15 cellular contexts compared by ENCODE assay signal in genomic region chr9:86557063-86557766, GRCh38.
DNase-seq lines count a peak whose midpoint lies in the region; ATAC-seq, FAIRE-seq and TF ChIP-seq lines count a peak whose summit lies in the region.
"Had no signal": no experiment of that assay in that cellular context is flagged by ENCODE, and none has a peak within 500 bp of the region (broad histone marks: within the 10 kb centered on the region; RNA-seq: fewer than 3 reads in every experiment).

No MANE protein-coding gene starts in this region.

- no peak overlapping the region for H2AFZ ChIP-seq in mesenchymal stem cell (ENCODE audit: low read depth, low read length)

- no peaks in the 10 kb centered on the region for H3K36me3 ChIP-seq in bronchial epithelial cell (ENCODE audit: control insufficient read depth, insufficient read depth, low read length)
- H3K36me3 ChIP-seq in mesenchymal stem cell (ENCODE audit: control insufficient read depth in 1 of 2, insufficient read depth in 2 of 2, low read depth in 1 of 2, low read length in 2 of 2), result no peaks in the 10 kb centered on the region
- H3K36me3 ChIP-seq in suprapubic skin, result no peaks in the 10 kb centered on the region
- H3K36me3 ChIP-seq: cardiac muscle cell had no signal

- H3K9me3 Mint-ChIP-seq in HFFc6, result no peaks in the 10 kb centered on the region
- H3K9me3 Mint-ChIP-seq in activated CD4-positive, alpha-beta memory T cell treated with anti-CD3 and anti-CD28 coated beads for 36 hours, result no peaks in the 10 kb centered on the region
- H3K9me3 Mint-ChIP-seq in activated naive CD8-positive, alpha-beta T cell treated with anti-CD3 and anti-CD28 coated beads, Interleukin-2, amount 50 U/mL, for 24 hours, result no peaks in the 10 kb centered on the region

- no peak overlapping the region for H3K14ac ChIP-seq in mesenchymal stem cell (ENCODE audit: low read length in 2 of 2)

- DNase-seq in AG04449 (ENCODE audit: low read depth, low spot score), result peak; percentile 84
- DNase-seq in HFFc6, result peak; percentile 94
- peak; percentile 83 for DNase-seq in bronchial epithelial cell (ENCODE audit: low read depth)
- DNase-seq in mesenchymal stem cell, result peak; percentile 78
- DNase-seq in activated CD4-positive, alpha-beta memory T cell treated with anti-CD3 and anti-CD28 coated beads for 36 hours, result no peak
- DNase-seq in suprapubic skin (ENCODE audit: low spot score in 2 of 2), result no peak
- no peak for DNase-seq in activated naive CD8-positive, alpha-beta T cell treated with anti-CD3 and anti-CD28 coated beads, Interleukin-2, amount 50 U/mL, for 24 hours
- DNase-seq: activated CD8-positive, alpha-beta memory T cell treated with anti-CD3 and anti-CD28 coated beads, Interleukin-2, amount 50 U/mL, for 48 hours; foreskin melanocyte; NCI-H1436; NK-92 treated with Interleukin-12 subunit alpha and Interleukin-12 subunit beta, amount 100 ng/mL, for 24 hours; right cardiac atrium had no signal

- H3K27ac Mint-ChIP-seq in HFFc6, result peak overlapping the region; percentile 86
- H3K27ac Mint-ChIP-seq in activated CD4-positive, alpha-beta memory T cell treated with anti-CD3 and anti-CD28 coated beads for 36 hours, result no peak overlapping the region
- no peak overlapping the region for H3K27ac Mint-ChIP-seq in activated naive CD8-positive, alpha-beta T cell treated with anti-CD3 and anti-CD28 coated beads, Interleukin-2, amount 50 U/mL, for 24 hours

- TF ChIP-seq EP300 in suprapubic skin (IDR thresholded peaks at IDR 0.05), result no peak

- WGBS in mesenchymal stem cell, result 64% methylated on average over 6 of the region's 7 CpGs
- 30% methylated on average over 7 of the region's 7 CpGs for WGBS in suprapubic skin

- no peak overlapping the region for H2BK12ac ChIP-seq in mesenchymal stem cell (ENCODE audit: low read length in 2 of 2)

- no peak for FAIRE-seq in bronchial epithelial cell (lab: Jason Lieb, UNC)

- no peak for TF ChIP-seq CTCF in AG04449 (IDR thresholded peaks at IDR 0.05; ENCODE audit: insufficient read depth, low read length, missing control alignments)
- TF ChIP-seq CTCF in HFFc6 (IDR thresholded peaks at IDR 0.05), result peak; percentile 26; the same call in 1 of the 2 replicates
- no peak for TF ChIP-seq CTCF in bronchial epithelial cell (IDR thresholded peaks at IDR 0.05; ENCODE audit: insufficient read depth, low read length, severe bottlenecking)
- TF ChIP-seq CTCF in suprapubic skin (IDR thresholded peaks at IDR 0.05), result no peak

- no peak overlapping the region for H2BK5ac ChIP-seq in mesenchymal stem cell (ENCODE audit: low read depth, low read length, poor library complexity, severe bottlenecking)

- H3K4ac ChIP-seq in mesenchymal stem cell (ENCODE audit: low read depth in 1 of 2, low read length in 2 of 2), result no peak overlapping the region

- no peak overlapping the region for H3K4me2 ChIP-seq in mesenchymal stem cell (ENCODE audit: low read length, poor library complexity, severe bottlenecking)

- H3K27me3 ChIP-seq in bronchial epithelial cell (ENCODE audit: control insufficient read depth, insufficient read depth, low read length) (no peaks in the 10 kb centered on the region), mesenchymal stem cell (ENCODE audit: control insufficient read depth in 1 of 2, insufficient read depth in 1 of 2, low read length in 2 of 2) (no peaks in the 10 kb centered on the region), suprapubic skin (no peaks in the 10 kb centered on the region)
- H3K27me3 ChIP-seq: cardiac muscle cell had no signal

- no peaks in the 10 kb centered on the region for H3K36me3 Mint-ChIP-seq in HFFc6 (ENCODE audit: low read depth)
- H3K36me3 Mint-ChIP-seq in activated CD4-positive, alpha-beta memory T cell treated with anti-CD3 and anti-CD28 coated beads for 36 hours, result no peaks in the 10 kb centered on the region
- H3K36me3 Mint-ChIP-seq in activated naive CD8-positive, alpha-beta T cell treated with anti-CD3 and anti-CD28 coated beads, Interleukin-2, amount 50 U/mL, for 24 hours (ENCODE audit: low read depth), result no peaks in the 10 kb centered on the region

- POLR2A ChIA-PET in AG04449 (lab: Yijun Ruan, JAX), result interaction anchor here (0.7 kb wide), 1 partner anchor 1008 kb away, joined by 3 read pairs; no protein-coding TSS in a partner anchor
- POLR2A ChIA-PET in activated CD4-positive, alpha-beta memory T cell treated with anti-CD3 and anti-CD28 coated beads for 36 hours (lab: Charles Lee), result no interaction called here

- no peak overlapping the region for H2BK120ac ChIP-seq in mesenchymal stem cell (ENCODE audit: low read depth, low read length)

- peak overlapping the region; percentile 63 for H3K9ac ChIP-seq in mesenchymal stem cell (ENCODE audit: low read length)

- peaks cover 3% of the 10 kb centered on the region for H3K4me1 ChIP-seq in mesenchymal stem cell (ENCODE audit: control insufficient read depth, insufficient read depth, low read depth, low read length)
- H3K4me1 ChIP-seq in suprapubic skin, result peaks cover 4% of the 10 kb centered on the region

- H3K27ac ChIP-seq in mesenchymal stem cell (ENCODE audit: low read length, poor library complexity, severe bottlenecking) (no peak overlapping the region), suprapubic skin (no peak overlapping the region)
- H3K27ac ChIP-seq: cardiac muscle cell, HL-60 had no signal

- intact Hi-C loops in activated CD4-positive, alpha-beta memory T cell treated with anti-CD3 and anti-CD28 coated beads for 36 hours (cut with micrococcal nuclease), result no loop called here

- no peak overlapping the region for H2AK5ac ChIP-seq in mesenchymal stem cell (ENCODE audit: low read length, severe bottlenecking)

- no peak for ATAC-seq in GM18907 (IDR thresholded peaks at IDR 0.05; ENCODE audit: unreplicated experiment)
- ATAC-seq in activated naive CD8-positive, alpha-beta T cell treated with anti-CD3 and anti-CD28 coated beads, Interleukin-2, amount 50 U/mL, for 24 hours, result no peak

- H3K9me3 ChIP-seq in mesenchymal stem cell (ENCODE audit: control insufficient read depth, low read length) (no peaks in the 10 kb centered on the region), suprapubic skin (no peaks in the 10 kb centered on the region)

- no peak for TF ChIP-seq POLR2A in suprapubic skin (IDR thresholded peaks at IDR 0.05)

- no peak overlapping the region for H2BK15ac ChIP-seq in mesenchymal stem cell (ENCODE audit: low read depth, poor library complexity, severe bottlenecking)

- peaks cover 29% of the 10 kb centered on the region for H3K4me1 Mint-ChIP-seq in HFFc6 (ENCODE audit: low read depth)
- no peaks in the 10 kb centered on the region for H3K4me1 Mint-ChIP-seq in activated CD4-positive, alpha-beta memory T cell treated with anti-CD3 and anti-CD28 coated beads for 36 hours (ENCODE audit: low read depth)
- H3K4me1 Mint-ChIP-seq in activated naive CD8-positive, alpha-beta T cell treated with anti-CD3 and anti-CD28 coated beads, Interleukin-2, amount 50 U/mL, for 24 hours, result no peaks in the 10 kb centered on the region

- H3K4me3 Mint-ChIP-seq in HFFc6, result no peak overlapping the region
- no peak overlapping the region for H3K4me3 Mint-ChIP-seq in activated CD4-positive, alpha-beta memory T cell treated with anti-CD3 and anti-CD28 coated beads for 36 hours
- no peak overlapping the region for H3K4me3 Mint-ChIP-seq in activated naive CD8-positive, alpha-beta T cell treated with anti-CD3 and anti-CD28 coated beads, Interleukin-2, amount 50 U/mL, for 24 hours

- CTCF ChIA-PET in AG04449 (lab: Yijun Ruan, JAX), result interaction anchor here (1.0 kb wide), 1 partner anchor 10 kb away, joined by 3 read pairs; no protein-coding TSS in a partner anchor
- CTCF ChIA-PET in activated CD4-positive, alpha-beta memory T cell treated with anti-CD3 and anti-CD28 coated beads for 36 hours (lab: Charles Lee), result no interaction called here

- no peak overlapping the region for H4K8ac ChIP-seq in mesenchymal stem cell (ENCODE audit: low read length)

- H4K91ac ChIP-seq in mesenchymal stem cell (ENCODE audit: low read length), result no peak overlapping the region

- H3K4me3 ChIP-seq in AG04449 (ENCODE audit: low read depth, low read length), result no peak overlapping the region
- no peak overlapping the region for H3K4me3 ChIP-seq in bronchial epithelial cell (ENCODE audit: low read depth, low read length)
- no peak overlapping the region for H3K4me3 ChIP-seq in mesenchymal stem cell (ENCODE audit: insufficient read depth in 1 of 2, low read depth in 1 of 2, low read length in 2 of 2)
- H3K4me3 ChIP-seq in suprapubic skin, result no peak overlapping the region
- H3K4me3 ChIP-seq: cardiac muscle cell had no signal

- no peak overlapping the region for H3K23ac ChIP-seq in mesenchymal stem cell (ENCODE audit: low read length in 2 of 2)

- no peak overlapping the region for H3K18ac ChIP-seq in mesenchymal stem cell (ENCODE audit: low read depth in 1 of 2, low read length in 2 of 2)

- H3K79me1 ChIP-seq in mesenchymal stem cell (replicated peaks; ENCODE audit: low read length, poor library complexity, severe bottlenecking), result no peaks in the 10 kb centered on the region

- no peaks in the 10 kb centered on the region; the same call in none of the 2 replicates for H3K27me3 Mint-ChIP-seq in HFFc6 (ENCODE audit: insufficient read depth)
- peaks cover 3% of the 10 kb centered on the region for H3K27me3 Mint-ChIP-seq in activated CD4-positive, alpha-beta memory T cell treated with anti-CD3 and anti-CD28 coated beads for 36 hours
- peaks cover 11% of the 10 kb centered on the region for H3K27me3 Mint-ChIP-seq in activated naive CD8-positive, alpha-beta T cell treated with anti-CD3 and anti-CD28 coated beads, Interleukin-2, amount 50 U/mL, for 24 hours

Comparison
In these comparisons a context has a peak if more than half of its experiments do, and no peak if none do; other contexts are left out.
1. DNase-seq: peak in AG04449 (single experiment), HFFc6 (single experiment), bronchial epithelial cell (single experiment) and mesenchymal stem cell (single experiment); none in activated CD4-positive, alpha-beta memory T cell treated with anti-CD3 and anti-CD28 coated beads for 36 hours (single experiment), suprapubic skin (0 of 2) and activated naive CD8-positive, alpha-beta T cell treated with anti-CD3 and anti-CD28 coated beads, Interleukin-2, amount 50 U/mL, for 24 hours (single experiment).